ENCODE assay signal across 11 cellular contexts in the genomic region with DNA sequence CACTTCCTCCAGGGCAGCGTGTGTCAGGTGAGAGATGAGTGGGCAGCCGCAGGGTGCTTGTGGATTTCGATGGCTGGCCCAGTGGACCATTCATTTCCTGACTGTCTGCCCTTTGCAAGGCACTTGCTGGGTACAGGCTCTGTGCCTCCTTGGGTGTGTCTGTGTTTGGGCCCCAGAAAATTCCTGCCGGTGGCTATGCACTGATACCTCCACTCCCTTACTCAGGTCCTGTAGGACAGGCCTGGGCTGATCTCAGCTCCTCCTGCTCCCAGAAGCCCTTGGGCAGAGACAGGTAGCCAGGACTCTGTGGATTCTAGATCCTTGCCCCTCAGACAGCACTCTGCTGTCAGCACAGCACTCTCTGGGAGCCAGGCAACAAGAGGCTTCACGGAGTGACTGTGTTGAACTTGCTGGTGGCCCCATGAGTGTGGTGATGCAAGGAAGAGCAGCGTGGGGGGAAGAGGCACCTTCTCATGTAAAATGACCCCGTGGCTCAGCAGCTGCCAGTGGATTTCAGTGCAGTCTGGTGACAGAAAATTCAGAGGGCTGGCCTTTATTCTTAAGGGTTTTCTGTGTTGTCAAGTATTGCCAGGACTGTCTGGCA. TPM values are rescaled to one million over a fixed set of nuclear protein-coding genes. Genes with fewer than 3 reads are reported as not detected.
DNase-seq lines count a peak whose midpoint lies in the region; ATAC-seq and TF ChIP-seq lines count a peak whose summit lies in the region.
"Had no signal": no experiment of that assay in that cellular context is flagged by ENCODE, and none has a peak within 500 bp of the region (broad histone marks: within the 10 kb centered on the region; RNA-seq: fewer than 3 reads in every experiment).

No MANE protein-coding gene starts in this region.

- no peak for TF ChIP-seq POLR2A in IMR-90 (IDR thresholded peaks at IDR 0.05; ENCODE audit: low read depth, low read length)

- DNase-seq in DMS53 (lab: John Stamatoyannopoulos, UW) (peak; percentile 38), DMS53 treated with DMSO at 0.1 percent for 48 hours (lab: John Stamatoyannopoulos, UW; ENCODE audit: unreplicated experiment) (no peak), IMR-90 (peak; percentile 51), Caco-2 (no peak), COLO829 (ENCODE audit: low spot score) (no peak), glomerular visceral epithelial cell (ENCODE audit: extremely low spot score) (no peak)
- DNase-seq: 8988T; activated CD4-positive, alpha-beta T cell treated with anti-CD3 and anti-CD28 coated beads for 48 hours; NCI-H345 had no signal

- no peak overlapping the region for H2AK5ac ChIP-seq in IMR-90 (ENCODE audit: low read depth, low read length)

- POLR2A ChIA-PET in IMR-90 (lab: Charles Lee; ENCODE audit: unreplicated experiment) (no interaction called here), Caco-2 (lab: Charles Lee) (no interaction called here)

- no peaks in the 10 kb centered on the region for H3K9me3 Mint-ChIP-seq in brain
- no peaks in the 10 kb centered on the region for H3K9me3 Mint-ChIP-seq in nephron
- H3K9me3 Mint-ChIP-seq in Caco-2 (ENCODE audit: unreplicated experiment), result no peaks in the 10 kb centered on the region

- no peak overlapping the region for H2BK20ac ChIP-seq in IMR-90 (ENCODE audit: low read depth, low read length)

- BruUV-seq in IMR-90 (replicated peaks; lab: Mats Ljungman, UMichigan) (no TSS peak), Caco-2 (replicated peaks; lab: Mats Ljungman, UMichigan) (no TSS peak)

- H3K14ac ChIP-seq in IMR-90 (replicated peaks; ENCODE audit: low read depth, low read length), result no peak overlapping the region

- no peak overlapping the region for H4K91ac ChIP-seq in IMR-90 (ENCODE audit: insufficient read depth, low read depth, low read length)

- in situ Hi-C loops in IMR-90 (cut with MboI; ENCODE audit: low sequenced_read_pairs), result no loop called here

- no peak overlapping the region for H3K56ac ChIP-seq in IMR-90 (ENCODE audit: extremely low read depth, insufficient read depth, low read length)

- H3K9me1 ChIP-seq in IMR-90 (ENCODE audit: insufficient read depth, low read length), result peaks cover 26% of the 10 kb centered on the region

- no peaks in the 10 kb centered on the region for H3K27me3 ChIP-seq in IMR-90 (ENCODE audit: control insufficient read depth, insufficient read depth, low read length)
- H3K27me3 ChIP-seq in Caco-2 (replicated peaks; ENCODE audit: control insufficient read depth, insufficient read depth, low read length), result no peaks in the 10 kb centered on the region

- no peak overlapping the region for H3K4me2 ChIP-seq in IMR-90 (ENCODE audit: low read depth, low read length)

- H3K4me1 Mint-ChIP-seq in brain (peaks cover 27% of the 10 kb centered on the region), nephron (peaks cover 43% of the 10 kb centered on the region), Caco-2 (ENCODE audit: low read depth, unreplicated experiment) (peaks cover 33% of the 10 kb centered on the region)

- no peak overlapping the region for H4K8ac ChIP-seq in IMR-90 (ENCODE audit: low read depth in 2 of 2, low read length in 2 of 2)

- H3K36me3 Mint-ChIP-seq in brain (peaks cover 33% of the 10 kb centered on the region), nephron (ENCODE audit: low read depth) (peaks cover 30% of the 10 kb centered on the region), Caco-2 (ENCODE audit: insufficient read depth, unreplicated experiment) (peaks cover 83% of the 10 kb centered on the region)

- TF ChIP-seq RAD21 in IMR-90 (IDR thresholded peaks at IDR 0.05; ENCODE audit: low read length), result no peak

- no peak overlapping the region for H2AK9ac ChIP-seq in IMR-90 (replicated peaks; ENCODE audit: low read depth, low read length, poor library complexity)

- H4K5ac ChIP-seq in IMR-90 (ENCODE audit: low read depth, low read length), result no peak overlapping the region

- dilution Hi-C loops in IMR-90 (cut with HindIII; ENCODE audit: low sequenced_read_pairs, unreplicated experiment), result no loop called here

- no peak overlapping the region for H2BK120ac ChIP-seq in IMR-90 (ENCODE audit: low read depth, low read length)

- H3K27ac ChIP-seq in IMR-90 (ENCODE audit: insufficient read depth, low read length), result no peak overlapping the region

- no peak overlapping the region for H3K23ac ChIP-seq in IMR-90 (ENCODE audit: low read depth, low read length)

- peaks cover 61% of the 10 kb centered on the region for H3K36me3 ChIP-seq in IMR-90 (ENCODE audit: control insufficient read depth, insufficient read depth, low read length)
- peaks cover 5% of the 10 kb centered on the region for H3K36me3 ChIP-seq in Caco-2 (ENCODE audit: control insufficient read depth, insufficient read depth, low read length)

- no peak for TF ChIP-seq CTCF in IMR-90 (conservative IDR thresholded peaks at IDR 0.05; ENCODE audit: low read depth, low read length)
- TF ChIP-seq CTCF in brain (conservative IDR thresholded peaks at IDR 0.05), result no peak
- no peak for TF ChIP-seq CTCF in nephron (IDR thresholded peaks at IDR 0.05; ENCODE audit: unreplicated experiment in 3 of 3)
- no peak for TF ChIP-seq CTCF in Caco-2 (IDR thresholded peaks at IDR 0.05; ENCODE audit: insufficient read depth in 1 of 2, low read depth in 1 of 2, low read length in 1 of 2, severe bottlenecking in 1 of 2, unreplicated experiment in 1 of 2)

- no peak overlapping the region for H3K4me3 Mint-ChIP-seq in brain
- H3K4me3 Mint-ChIP-seq in nephron, result no peak overlapping the region
- no peak overlapping the region for H3K4me3 Mint-ChIP-seq in Caco-2 (ENCODE audit: unreplicated experiment)

- intact Hi-C loops in IMR-90 (cut with micrococcal nuclease) (no loop called here), Caco-2 (cut with micrococcal nuclease; ENCODE audit: unreplicated experiment) (no loop called here)

- no peak overlapping the region for H3K18ac ChIP-seq in IMR-90 (ENCODE audit: low read depth, low read length)

- no peak overlapping the region for H2AFZ ChIP-seq in IMR-90 (replicated peaks; ENCODE audit: low read length, poor library complexity)

- 86% methylated on average over 4 of the region's 7 CpGs; no CpG with 5 or more reads in 1 of the 2 experiments for WGBS in IMR-90 (ENCODE audit: extremely low coverage in 2 of 2, insufficient read length in 1 of 2), 2 experiments

- no peak for ATAC-seq in IMR-90 (ENCODE audit: low read depth)

- H3K9me3 ChIP-seq in IMR-90 (ENCODE audit: control insufficient read depth, insufficient read depth, low read length), result no peaks in the 10 kb centered on the region
- H3K9me3 ChIP-seq in Caco-2, result no peaks in the 10 kb centered on the region

- H3K79me1 ChIP-seq in IMR-90 (ENCODE audit: low read depth in 1 of 2, low read length in 2 of 2), result peaks cover 54 to 93% of the 10 kb centered on the region in 2 experiments

- no peak overlapping the region for H3K9ac ChIP-seq in IMR-90 (ENCODE audit: low read depth, low read length)

- no peaks in the 10 kb centered on the region for H3K27me3 Mint-ChIP-seq in brain
- H3K27me3 Mint-ChIP-seq in nephron (ENCODE audit: low read depth), result no peaks in the 10 kb centered on the region
- H3K27me3 Mint-ChIP-seq in Caco-2 (ENCODE audit: insufficient read depth, unreplicated experiment), result no peaks in the 10 kb centered on the region

- H3K4me3 ChIP-seq in IMR-90 (ENCODE audit: insufficient read depth, low read depth, low read length) (no peak overlapping the region), Caco-2 (ENCODE audit: low read depth, low read length) (no peak overlapping the region)

- no peak overlapping the region for H2BK15ac ChIP-seq in IMR-90 (ENCODE audit: low read depth, low read length)

- CTCF ChIA-PET in IMR-90 (lab: Yijun Ruan, JAX), result no interaction called here
- CTCF ChIA-PET in Caco-2 (lab: Charles Lee), result interaction anchor here (1.0 kb wide), 1 partner anchor 14 kb away, joined by 3 read pairs; no protein-coding TSS in a partner anchor

- H3K27ac Mint-ChIP-seq in brain (peak overlapping the region in 3 of 5 experiments; percentile 21 to 72 (median 68)), nephron (peak overlapping the region in 2 of 3 experiments; percentile 23 to 77), Caco-2 (ENCODE audit: unreplicated experiment) (no peak overlapping the region)

- H2BK5ac ChIP-seq in IMR-90 (ENCODE audit: low read depth, low read length, poor library complexity, severe bottlenecking), result no peak overlapping the region

- H4K20me1 ChIP-seq in IMR-90 (ENCODE audit: insufficient read depth, low read length), result peaks cover 55% of the 10 kb centered on the region

- peak overlapping the region; percentile 2; the same call in 1 of the 2 replicates for H3K4ac ChIP-seq in IMR-90 (ENCODE audit: low read depth, low read length)

- H3K4me1 ChIP-seq in IMR-90 (ENCODE audit: control insufficient read depth, insufficient read depth, low read length) (peaks cover 13% of the 10 kb centered on the region), Caco-2 (peaks cover 45% of the 10 kb centered on the region)

TF ChIP-seq in IMR-90, 13 proteins besides CTCF, POLR2A, EP300 and RAD21:
- peak; percentile 25; the same call in 1 of the 2 replicates for TF ChIP-seq CEBPB (IDR thresholded peaks at IDR 0.05; ENCODE audit: low read depth, low read length)
- TF ChIP-seq CHD1 (IDR thresholded peaks at IDR 0.05; ENCODE audit: low read depth, low read length), result no peak
- TF ChIP-seq MAZ (IDR thresholded peaks at IDR 0.05; ENCODE audit: borderline replicate concordance, low read depth, low read length), result no peak
- no peak for TF ChIP-seq SMC3 (IDR thresholded peaks at IDR 0.05; ENCODE audit: low read depth, low read length)

RNA-seq across cellular contexts. Expression of a gene that starts 29.0 kb away (rescaled TPM):
- total RNA-seq in IMR-90 (2012; rRNA removed) (14.4 and 18.5 TPM in 2 replicates), Caco-2 (2022) (54.1 and 55.2 TPM in 2 replicates)
- polyA plus RNA-seq in IMR-90 (2012; rRNA removed) (35.5 and 43.2 TPM in 2 replicates), brain (ENCODE audit: insufficient read depth, low read depth, low replicate concordance) (33.6 TPM)
- 26.3 and 45.8 TPM in 2 replicates for polyA plus RNA-seq in IMR-90 (2012; cell fraction: cytosol; rRNA removed)
- 189 and 191 TPM in 2 replicates for polyA plus RNA-seq in IMR-90 (2012; cell fraction: nucleus; rRNA removed; ENCODE audit: low replicate concordance)

RNA-seq across cellular contexts. Expression of a gene that starts 47.6 kb away (rescaled TPM):
- total RNA-seq in IMR-90 (2012; rRNA removed) (19.7 and 19.9 TPM in 2 replicates), Caco-2 (2022) (11.3 and 12.8 TPM in 2 replicates)
- polyA plus RNA-seq in IMR-90 (2012; rRNA removed) (18.3 and 19.2 TPM in 2 replicates), brain (ENCODE audit: insufficient read depth, low read depth, low replicate concordance) (11.3 TPM)
- polyA plus RNA-seq in IMR-90 (2012; cell fraction: cytosol; rRNA removed), result 29.0 and 102 TPM in 2 replicates
- 163 and 202 TPM in 2 replicates for polyA plus RNA-seq in IMR-90 (2012; cell fraction: nucleus; rRNA removed; ENCODE audit: low replicate concordance)

Comparison
In these comparisons a context has a peak if more than half of its experiments do, and no peak if none do; other contexts are left out.
1. DNase-seq: peak in DMS53 (single experiment) and IMR-90 (single experiment); none in DMS53 treated with DMSO at 0.1 percent for 48 hours (single experiment), Caco-2 (0 of 2), COLO829 (single experiment) and glomerular visceral epithelial cell (single experiment).